Comparison of ENCODE assay signal across 28 cellular contexts in the genomic region with DNA sequence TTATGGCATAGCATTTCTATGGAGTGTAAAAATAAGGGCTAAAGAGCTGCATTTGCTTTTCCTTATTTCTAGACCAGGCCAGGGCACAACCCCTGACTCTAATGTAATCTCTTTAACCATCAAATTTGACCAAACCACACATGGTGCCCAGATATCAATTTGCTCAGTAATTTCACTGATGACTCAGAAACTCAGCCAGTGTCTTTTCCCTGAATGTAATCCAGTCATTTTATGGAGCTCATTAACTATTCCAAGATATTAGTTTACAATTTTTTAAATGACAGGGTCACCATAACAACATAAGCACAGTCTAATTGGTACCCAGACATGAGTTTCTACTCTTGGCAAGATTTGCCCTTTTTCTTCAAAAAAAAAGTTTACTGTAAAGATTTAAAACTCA.
DNase-seq lines count a peak whose midpoint lies in the region; ATAC-seq, FAIRE-seq and TF ChIP-seq lines count a peak whose summit lies in the region.
"Had no signal": no experiment of that assay in that cellular context is flagged by ENCODE, and none has a peak within 500 bp of the region (broad histone marks: within the 10 kb centered on the region; RNA-seq: fewer than 3 reads in every experiment).

No MANE protein-coding gene starts in this region.

- H3K4me3 ChIP-seq in fibroblast of villous mesenchyme (ENCODE audit: low read depth, low read length): no peak overlapping the region
- H3K4me3 ChIP-seq: A549, PC-9, SJSA1 had no signal

- FAIRE-seq in endometrium (lab: Jason Lieb, UNC): peak; percentile 21
- FAIRE-seq: A549, HepG2 had no signal

- no peak for ATAC-seq in GM21423 (IDR thresholded peaks at IDR 0.05; ENCODE audit: unreplicated experiment)
- ATAC-seq: A549, HepG2 had no signal

- no peak for TF ChIP-seq CTCF in fibroblast of villous mesenchyme (IDR thresholded peaks at IDR 0.05; ENCODE audit: insufficient read depth, low read depth, low read length)

- DNase-seq in EH (ENCODE audit: low read depth) (peak; percentile 63), M059J (ENCODE audit: low read depth) (peak; percentile 84), fibroblast of villous mesenchyme (ENCODE audit: low read depth) (peak; percentile 19)
- DNase-seq in activated effector memory CD4-positive, alpha-beta T cell treated with Interleukin-2 at 50 U/mL for 16 hours: no peak
- no peak for DNase-seq in stimulated activated CD4-positive, alpha-beta T cell treated with anti-CD3 and anti-CD28 coated beads, Interleukin-4, amount 100 ng/mL, for 4 hours
- no peak for DNase-seq in stimulated activated naive CD4-positive, alpha-beta T cell (lab: John Stamatoyannopoulos, UW)
- DNase-seq: C1 segment of cervical spinal cord; Caco-2; CD4-positive, alpha-beta memory T cell; H7; Karpas-422; MV-4-11; NCI-H1105; NCI-H146; NCI-H1930; NCI-H2107; NCI-H524; NCI-H748 treated with DMSO at 0.1 percent for 48 hours; NK-92 treated with Interleukin-12 subunit alpha and Interleukin-12 subunit beta, amount 100 ng/mL, for 24 hours; PC-9; Right ventricle myocardium superior; RPMI8226; T-helper 1 cell had no signal

Comparison
In these comparisons a context has a peak if more than half of its experiments do, and no peak if none do; other contexts are left out.
1. DNase-seq: peak in EH (single experiment), M059J (single experiment) and fibroblast of villous mesenchyme (single experiment); none in activated effector memory CD4-positive, alpha-beta T cell treated with Interleukin-2 at 50 U/mL for 16 hours (single experiment), stimulated activated CD4-positive, alpha-beta T cell treated with anti-CD3 and anti-CD28 coated beads, Interleukin-4, amount 100 ng/mL, for 4 hours (0 of 2) and stimulated activated naive CD4-positive, alpha-beta T cell (0 of 6).